8 cellular contexts compared by ENCODE assay signal in genomic region chr15:84079885-84080777, GRCh38.
DNase-seq lines count a peak whose midpoint lies in the region; ATAC-seq and TF ChIP-seq lines count a peak whose summit lies in the region.

No MANE protein-coding gene starts in this region.

- no peak for TF ChIP-seq CTCF in progenitor cell of endocrine pancreas (IDR thresholded peaks at IDR 0.05; ENCODE audit: unreplicated experiment)

- DNase-seq in NCI-H748 treated with DMSO at 0.1 percent for 48 hours (lab: John Stamatoyannopoulos, UW) (peak; percentile 53), left ventricle myocardium superior (peak; percentile 38), progenitor cell of endocrine pancreas (ENCODE audit: low spot score, unreplicated experiment) (peak; percentile 18), HCEC 1CT (no peak)
- DNase-seq in activated naive CD4-positive, alpha-beta T cell treated with Interleukin-2 at 50 U/mL for 16 hours = peak; percentile 32

- H3K36me3 Mint-ChIP-seq in progenitor cell of endocrine pancreas (ENCODE audit: insufficient read depth) = no peaks in the 10 kb centered on the region

- H3K4me3 Mint-ChIP-seq in progenitor cell of endocrine pancreas (ENCODE audit: low read depth) = peak overlapping the region; percentile 83

- ATAC-seq in GM18858 (IDR thresholded peaks at IDR 0.05; ENCODE audit: unreplicated experiment) (peak; percentile 46), HG03039 (IDR thresholded peaks at IDR 0.05; ENCODE audit: unreplicated experiment) (peak; percentile 84), left ventricle myocardium superior (peak; percentile 63), HG02840 (IDR thresholded peaks at IDR 0.05; ENCODE audit: low FRiP score, unreplicated experiment) (no peak)

- H3K4me1 Mint-ChIP-seq in progenitor cell of endocrine pancreas (ENCODE audit: low read depth) = peaks cover 6% of the 10 kb centered on the region

- H3K27ac Mint-ChIP-seq in progenitor cell of endocrine pancreas = no peak overlapping the region

- H3K27me3 Mint-ChIP-seq in progenitor cell of endocrine pancreas = peaks cover 40% of the 10 kb centered on the region

- intact Hi-C loops in left ventricle myocardium superior (cut with micrococcal nuclease) = no loop called here

- H3K9me3 Mint-ChIP-seq in progenitor cell of endocrine pancreas (ENCODE audit: low read depth) = no peaks in the 10 kb centered on the region
